24 cellular contexts compared by ENCODE assay signal in genomic region chr3:33577173-33577572, GRCh38.
"Had no signal": no experiment of that assay in that cellular context is flagged by ENCODE, and none has a peak within 500 bp of the region (broad histone marks: within the 10 kb centered on the region; RNA-seq: fewer than 3 reads in every experiment).

No MANE protein-coding gene starts in this region.

- H3K27me3 ChIP-seq: neutrophil, ovary, right atrium auricular region, thyroid gland had no signal

- H3K4me1 Mint-ChIP-seq: activated naive CD4-positive, alpha-beta T cell treated with anti-CD3 and anti-CD28 coated beads, Interleukin-2, amount 10 ng/mL, durations not matched to agents 7 days and 5 days; natural killer cell had no signal

- H3K27me3 Mint-ChIP-seq: activated CD4-positive, alpha-beta T cell treated with anti-CD3 and anti-CD28 coated beads for 36 hours; activated naive CD4-positive, alpha-beta T cell treated with anti-CD3 and anti-CD28 coated beads, Interleukin-2, amount 10 ng/mL, durations not matched to agents 7 days and 5 days had no signal

- H3K4me3 ChIP-seq: left ventricle myocardium inferior, ovary, prostate gland, right atrium auricular region, thyroid gland had no signal

- ATAC-seq: activated CD4-positive, alpha-beta T cell treated with anti-CD3 and anti-CD28 coated beads for 36 hours; activated T-cell treated with anti-CD3 and anti-CD28 coated beads, Interleukin-2, amount 50 U/mL, for 4 hours; natural killer cell; stimulated activated naive CD8-positive, alpha-beta T cell treated with anti-CD3 and anti-CD28 coated beads, Interleukin-15, Interleukin-2, amounts not matched to agents 100 U/mL and 50 U/mL, for 24 hours had no signal

- H3K4me3 Mint-ChIP-seq: activated CD4-positive, alpha-beta T cell treated with anti-CD3 and anti-CD28 coated beads for 36 hours; activated naive CD4-positive, alpha-beta T cell treated with anti-CD3 and anti-CD28 coated beads, Interleukin-2, amount 10 ng/mL, durations not matched to agents 7 days and 5 days; activated T-cell treated with anti-CD3 and anti-CD28 coated beads, Interleukin-2, amount 50 U/mL, for 4 hours; natural killer cell had no signal

- H3K9me3 Mint-ChIP-seq: activated naive CD4-positive, alpha-beta T cell treated with anti-CD3 and anti-CD28 coated beads, Interleukin-2, amount 10 ng/mL, durations not matched to agents 7 days and 5 days; activated T-cell treated with anti-CD3 and anti-CD28 coated beads, Interleukin-2, amount 50 U/mL, for 4 hours; natural killer cell had no signal

- H3K27ac ChIP-seq: left ventricle myocardium inferior, neutrophil, ovary, prostate gland, right atrium auricular region, thyroid gland had no signal

- H3K4me1 ChIP-seq: prostate gland, right atrium auricular region, thyroid gland had no signal

- H3K36me3 ChIP-seq: ovary, prostate gland had no signal

- DNase-seq: activated CD4-positive, alpha-beta T cell treated with anti-CD3 and anti-CD28 coated beads for 36 hours; activated CD4-positive, alpha-beta T cell treated with anti-CD3 and anti-CD28 coated beads, Interleukin-2, amount 50 U/mL, for 4 hours; activated CD8-positive, alpha-beta memory T cell treated with anti-CD3 and anti-CD28 coated beads for 24 hours; activated CD8-positive, alpha-beta memory T cell treated with anti-CD3 and anti-CD28 coated beads, Interleukin-2, amount 50 U/mL, for 4 hours; activated naive CD4-positive, alpha-beta T cell treated with anti-CD3 and anti-CD28 coated beads, Interleukin-2, amount 10 ng/mL, durations not matched to agents 7 days and 5 days; activated T-cell treated with anti-CD3 and anti-CD28 coated beads, Interleukin-2, amount 50 U/mL, for 4 hours; amygdala; cerebellar nuclear complex; cortex of kidney; foreskin melanocyte; kidney glomerular epithelial cell; left ventricle myocardium inferior; midbrain; natural killer cell; ovary; stimulated activated CD4-positive, alpha-beta T cell treated with anti-CD3 and anti-CD28 coated beads, Interleukin-12 subunit alpha, Interleukin-12 subunit beta, amount 100 ng/mL, for 4 hours; stimulated activated CD4-positive, alpha-beta T cell treated with anti-CD3 and anti-CD28 coated beads, Interleukin-4, amount 100 ng/mL, for 4 hours; stimulated activated naive CD8-positive, alpha-beta T cell treated with anti-CD3 and anti-CD28 coated beads, Interleukin-15, Interleukin-2, amounts not matched to agents 100 U/mL and 50 U/mL, for 24 hours; T-helper 1 cell; T-helper 9 cell; thyroid gland had no signal

- H3K9me3 ChIP-seq: left ventricle myocardium inferior, neutrophil, ovary, prostate gland, right atrium auricular region, thyroid gland had no signal

- H3K27ac Mint-ChIP-seq: activated CD4-positive, alpha-beta T cell treated with anti-CD3 and anti-CD28 coated beads for 36 hours; activated naive CD4-positive, alpha-beta T cell treated with anti-CD3 and anti-CD28 coated beads, Interleukin-2, amount 10 ng/mL, durations not matched to agents 7 days and 5 days; natural killer cell had no signal
